3 cellular contexts compared by ENCODE assay signal in the genomic region with DNA sequence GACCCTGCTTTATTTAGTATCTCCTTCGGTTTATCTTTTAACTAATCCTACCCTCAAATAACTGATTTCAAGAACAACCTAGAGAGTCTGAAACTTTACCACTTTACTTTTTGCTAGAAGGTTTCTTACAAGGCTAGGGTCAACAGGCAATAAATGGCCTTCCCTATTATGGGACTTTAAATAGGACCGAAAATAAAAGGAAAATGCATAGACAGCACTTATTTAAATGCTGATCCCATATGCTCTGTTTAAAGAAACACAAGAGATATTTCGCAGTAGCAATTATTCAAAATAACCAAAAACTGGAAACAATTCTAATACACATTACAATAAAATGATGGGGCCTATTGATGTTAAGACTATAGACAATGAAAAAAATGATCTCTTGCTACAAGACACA.
TF ChIP-seq lines count a peak whose summit lies in the region.

No MANE protein-coding gene starts in this region.

TF ChIP-seq in HepG2, 621 proteins besides CTCF, POLR2A, EP300 and RAD21:
- TF ChIP-seq MAFK (conservative IDR thresholded peaks at IDR 0.05 in 1 of 2, IDR thresholded peaks at IDR 0.05 in 1 of 2; ENCODE audit: low read length in 2 of 2) (peak; percentile 62 to 81; a peak in 3 of 4 replicates), KMT2A (CRISPR knock-in tag; IDR thresholded peaks at IDR 0.05) (no peak), SRSF9 (IDR thresholded peaks at IDR 0.05; ENCODE audit: borderline replicate concordance, insufficient read depth, low read depth, low read length, poor library complexity, severe bottlenecking) (no peak), MAFF (IDR thresholded peaks at IDR 0.05; ENCODE audit: low read depth, low read length) (peak; percentile 75)

TF ChIP-seq in A549, 52 proteins besides CTCF, POLR2A, EP300 and RAD21:
- TF ChIP-seq HEYL (CRISPR knock-in tag; IDR thresholded peaks at IDR 0.05), result no peak
- peak; percentile 52 for TF ChIP-seq MAFK (IDR thresholded peaks at IDR 0.05; ENCODE audit: partially characterized antibody)

TF ChIP-seq in K562, 482 proteins besides CTCF, POLR2A, EP300 and RAD21:
- TF ChIP-seq C11orf30 (IDR thresholded peaks at IDR 0.05; ENCODE audit: low read depth) (peak; percentile 24; the same call in 1 of the 2 replicates), RBM25 (IDR thresholded peaks at IDR 0.05; ENCODE audit: low read depth, low read length, severe bottlenecking) (no peak), ADNP (tag; IDR thresholded peaks at IDR 0.05) (no peak), ZNF316 (IDR thresholded peaks at IDR 0.05) (peak; percentile 69; the same call in 1 of the 2 replicates), POLR3A (IDR thresholded peaks at IDR 0.05; ENCODE audit: borderline replicate concordance, extremely low read depth, insufficient read depth, insufficient read length) (no peak)
- TF ChIP-seq, protein P1, sequence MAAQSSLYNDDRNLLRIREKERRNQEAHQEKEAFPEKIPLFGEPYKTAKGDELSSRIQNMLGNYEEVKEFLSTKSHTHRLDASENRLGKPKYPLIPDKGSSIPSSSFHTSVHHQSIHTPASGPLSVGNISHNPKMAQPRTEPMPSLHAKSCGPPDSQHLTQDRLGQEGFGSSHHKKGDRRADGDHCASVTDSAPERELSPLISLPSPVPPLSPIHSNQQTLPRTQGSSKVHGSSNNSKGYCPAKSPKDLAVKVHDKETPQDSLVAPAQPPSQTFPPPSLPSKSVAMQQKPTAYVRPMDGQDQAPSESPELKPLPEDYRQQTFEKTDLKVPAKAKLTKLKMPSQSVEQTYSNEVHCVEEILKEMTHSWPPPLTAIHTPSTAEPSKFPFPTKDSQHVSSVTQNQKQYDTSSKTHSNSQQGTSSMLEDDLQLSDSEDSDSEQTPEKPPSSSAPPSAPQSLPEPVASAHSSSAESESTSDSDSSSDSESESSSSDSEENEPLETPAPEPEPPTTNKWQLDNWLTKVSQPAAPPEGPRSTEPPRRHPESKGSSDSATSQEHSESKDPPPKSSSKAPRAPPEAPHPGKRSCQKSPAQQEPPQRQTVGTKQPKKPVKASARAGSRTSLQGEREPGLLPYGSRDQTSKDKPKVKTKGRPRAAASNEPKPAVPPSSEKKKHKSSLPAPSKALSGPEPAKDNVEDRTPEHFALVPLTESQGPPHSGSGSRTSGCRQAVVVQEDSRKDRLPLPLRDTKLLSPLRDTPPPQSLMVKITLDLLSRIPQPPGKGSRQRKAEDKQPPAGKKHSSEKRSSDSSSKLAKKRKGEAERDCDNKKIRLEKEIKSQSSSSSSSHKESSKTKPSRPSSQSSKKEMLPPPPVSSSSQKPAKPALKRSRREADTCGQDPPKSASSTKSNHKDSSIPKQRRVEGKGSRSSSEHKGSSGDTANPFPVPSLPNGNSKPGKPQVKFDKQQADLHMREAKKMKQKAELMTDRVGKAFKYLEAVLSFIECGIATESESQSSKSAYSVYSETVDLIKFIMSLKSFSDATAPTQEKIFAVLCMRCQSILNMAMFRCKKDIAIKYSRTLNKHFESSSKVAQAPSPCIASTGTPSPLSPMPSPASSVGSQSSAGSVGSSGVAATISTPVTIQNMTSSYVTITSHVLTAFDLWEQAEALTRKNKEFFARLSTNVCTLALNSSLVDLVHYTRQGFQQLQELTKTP (IDR thresholded peaks at IDR 0.05; ENCODE audit: low read depth in 1 of 2, partially characterized antibody in 2 of 2), result no peak
